Comparison of ENCODE assay signal across 24 cellular contexts in genomic region chr7:8015095-8015745, GRCh38. TPM values are rescaled to one million over a fixed set of nuclear protein-coding genes. Genes with fewer than 3 reads are reported as not detected.
DNase-seq lines count a peak whose midpoint lies in the region; ATAC-seq and TF ChIP-seq lines count a peak whose summit lies in the region.
"Had no signal": no experiment of that assay in that cellular context is flagged by ENCODE, and none has a peak within 500 bp of the region (broad histone marks: within the 10 kb centered on the region; RNA-seq: fewer than 3 reads in every experiment).

No MANE protein-coding gene starts in this region.

- no peaks in the 10 kb centered on the region for H3K36me3 ChIP-seq in psoas muscle (ENCODE audit: insufficient read depth in 1 of 2, low read depth in 1 of 2)
- H3K36me3 ChIP-seq: breast epithelium had no signal

- H3K4me3 ChIP-seq in psoas muscle: no peak overlapping the region
- H3K4me3 ChIP-seq: A549, breast epithelium, dorsolateral prefrontal cortex, skin epidermis had no signal

- peaks cover 55% of the 10 kb centered on the region for H3K4me1 Mint-ChIP-seq in activated T-cell treated with anti-CD3 and anti-CD28 coated beads, Interleukin-2, amount 50 U/mL, for 24 hours (ENCODE audit: low read depth)
- peaks cover 17% of the 10 kb centered on the region for H3K4me1 Mint-ChIP-seq in T-helper 17 cell
- peaks cover 26% of the 10 kb centered on the region for H3K4me1 Mint-ChIP-seq in stimulated activated effector memory CD8-positive, alpha-beta T cell treated with anti-CD3 and anti-CD28 coated beads, Interleukin-12 subunit alpha, Interleukin-12 subunit beta, amount 100 ng/mL, for 72 hours
- H3K4me1 Mint-ChIP-seq: memory B cell had no signal

- no peaks in the 10 kb centered on the region for H3K27me3 ChIP-seq in psoas muscle (ENCODE audit: insufficient read depth in 3 of 3, low read length in 2 of 3)
- H3K27me3 ChIP-seq: breast epithelium, dorsolateral prefrontal cortex had no signal

- ATAC-seq in T-helper 17 cell: peak; percentile 82
- ATAC-seq in stimulated activated effector memory CD8-positive, alpha-beta T cell treated with anti-CD3 and anti-CD28 coated beads, Interleukin-12 subunit alpha, Interleukin-12 subunit beta, amount 100 ng/mL, for 72 hours: peak; percentile 81
- ATAC-seq in psoas muscle: no peak
- no peak for ATAC-seq in GM19023 (IDR thresholded peaks at IDR 0.05; ENCODE audit: unreplicated experiment)
- ATAC-seq: A549 had no signal

- no peaks in the 10 kb centered on the region for H3K9me3 Mint-ChIP-seq in activated T-cell treated with anti-CD3 and anti-CD28 coated beads, Interleukin-2, amount 50 U/mL, for 24 hours
- no peaks in the 10 kb centered on the region for H3K9me3 Mint-ChIP-seq in stimulated activated effector memory CD8-positive, alpha-beta T cell treated with anti-CD3 and anti-CD28 coated beads, Interleukin-12 subunit alpha, Interleukin-12 subunit beta, amount 100 ng/mL, for 72 hours
- H3K9me3 Mint-ChIP-seq: memory B cell, naive B cell had no signal

- no peaks in the 10 kb centered on the region for H3K27me3 Mint-ChIP-seq in activated T-cell treated with anti-CD3 and anti-CD28 coated beads, Interleukin-2, amount 50 U/mL, for 24 hours
- H3K27me3 Mint-ChIP-seq in T-helper 17 cell: no peaks in the 10 kb centered on the region
- H3K27me3 Mint-ChIP-seq: memory B cell, naive B cell, progenitor cell of endocrine pancreas had no signal

- peak overlapping the region; percentile 29 for H3K4me3 Mint-ChIP-seq in activated T-cell treated with anti-CD3 and anti-CD28 coated beads, Interleukin-2, amount 50 U/mL, for 24 hours
- H3K4me3 Mint-ChIP-seq in T-helper 17 cell: peak overlapping the region; percentile 62
- no peak overlapping the region for H3K4me3 Mint-ChIP-seq in stimulated activated effector memory CD8-positive, alpha-beta T cell treated with anti-CD3 and anti-CD28 coated beads, Interleukin-12 subunit alpha, Interleukin-12 subunit beta, amount 100 ng/mL, for 72 hours
- H3K4me3 Mint-ChIP-seq: memory B cell had no signal

- no peaks in the 10 kb centered on the region for H3K4me1 ChIP-seq in psoas muscle
- H3K4me1 ChIP-seq: A549, breast epithelium had no signal

- peaks cover 9% of the 10 kb centered on the region for H3K36me3 Mint-ChIP-seq in activated T-cell treated with anti-CD3 and anti-CD28 coated beads, Interleukin-2, amount 50 U/mL, for 24 hours (ENCODE audit: low read depth)
- peaks cover 4% of the 10 kb centered on the region for H3K36me3 Mint-ChIP-seq in T-helper 17 cell (ENCODE audit: low read depth)
- no peaks in the 10 kb centered on the region for H3K36me3 Mint-ChIP-seq in stimulated activated effector memory CD8-positive, alpha-beta T cell treated with anti-CD3 and anti-CD28 coated beads, Interleukin-12 subunit alpha, Interleukin-12 subunit beta, amount 100 ng/mL, for 72 hours

- peak overlapping the region; percentile 90 for H3K27ac Mint-ChIP-seq in activated T-cell treated with anti-CD3 and anti-CD28 coated beads, Interleukin-2, amount 50 U/mL, for 24 hours
- peak overlapping the region; percentile 86 for H3K27ac Mint-ChIP-seq in T-helper 17 cell
- H3K27ac Mint-ChIP-seq in stimulated activated effector memory CD8-positive, alpha-beta T cell treated with anti-CD3 and anti-CD28 coated beads, Interleukin-12 subunit alpha, Interleukin-12 subunit beta, amount 100 ng/mL, for 72 hours: peak overlapping the region; percentile 69
- H3K27ac Mint-ChIP-seq: memory B cell, progenitor cell of endocrine pancreas had no signal

- DNase-seq in activated T-cell treated with anti-CD3 and anti-CD28 coated beads, Interleukin-2, amount 50 U/mL, for 24 hours: no peak
- no peak for DNase-seq in activated T-cell treated with anti-CD3 and anti-CD28 coated beads, Interleukin-2, amount 50 U/mL, for 1 hour
- no peak for DNase-seq in T-helper 17 cell
- DNase-seq in dermis blood vessel endothelial cell: peak; percentile 6
- DNase-seq in stimulated activated effector memory CD8-positive, alpha-beta T cell treated with anti-CD3 and anti-CD28 coated beads, Interleukin-12 subunit alpha, Interleukin-12 subunit beta, amount 100 ng/mL, for 72 hours (ENCODE audit: low spot score in 2 of 2): no peak
- no peak for DNase-seq in psoas muscle
- DNase-seq in nucleus accumbens (lab: John Stamatoyannopoulos, UW): no peak
- DNase-seq: DMS79; dorsolateral prefrontal cortex; erythroblast; foreskin melanocyte; kidney glomerular epithelial cell; naive B cell; NCI-H1417; NCI-H526 treated with DMSO at 0.1 percent for 48 hours; stimulated activated CD4-positive, alpha-beta T cell treated with anti-CD3 and anti-CD28 coated beads, Interleukin-4, amount 100 ng/mL, for 24 hours; substantia nigra; WERI-Rb-1 had no signal

- H3K27ac ChIP-seq in psoas muscle: no peak overlapping the region
- H3K27ac ChIP-seq: A549, breast epithelium, dorsolateral prefrontal cortex, WERI-Rb-1 had no signal

- WGBS in psoas muscle, 3 donors: 82 to 100% (median 96%) methylated on average over 1 of the region's 1 CpG

- no peak for TF ChIP-seq CTCF in psoas muscle (IDR thresholded peaks at IDR 0.05)

- H3K9me3 ChIP-seq in T-helper 17 cell (ENCODE audit: control insufficient read depth, low read length, poor library complexity, severe bottlenecking): no peaks in the 10 kb centered on the region
- no peaks in the 10 kb centered on the region for H3K9me3 ChIP-seq in psoas muscle
- H3K9me3 ChIP-seq: A549, breast epithelium had no signal

- intact Hi-C loops in psoas muscle (cut with DNase I): no loop called here

RNA-seq across cellular contexts. Expression of gene GLCCI1, which starts 46.6 kb away (rescaled TPM):
- total RNA-seq in T-helper 17 cell: 10 to 100 TPM; 43.5 to 44.5 TPM
- 0.85 and 2.1 TPM in 2 replicates for total RNA-seq in dermis blood vessel endothelial cell
- 1 to 10 TPM; 2.8 to 8.0 (median 4.1) TPM for total RNA-seq in psoas muscle
- 1 to 10 TPM in 1 of 3 donors, under 1 TPM in 2; 0.57 to 4.0 (median 0.84) TPM for polyA plus RNA-seq in psoas muscle

Comparison
In these comparisons a context has a peak if more than half of its experiments do, and no peak if none do; other contexts are left out.
1. ATAC-seq: peak in T-helper 17 cell (single experiment) and stimulated activated effector memory CD8-positive, alpha-beta T cell treated with anti-CD3 and anti-CD28 coated beads, Interleukin-12 subunit alpha, Interleukin-12 subunit beta, amount 100 ng/mL, for 72 hours (single experiment); none in psoas muscle (0 of 4) and GM19023 (single experiment).
2. RNA of gene GLCCI1, which starts 46.6 kb away (total RNA-seq): 43.5 to 44.5 TPM in T-helper 17 cell; 2.8 to 8.0 TPM in psoas muscle and 0.85 to 2.1 TPM in dermis blood vessel endothelial cell; every median in the first group is over 4 times any median in the second.
3. Peak in every context shown above with its lines, with median percentiles within 50 percentile points of each other: H3K27ac Mint-ChIP-seq.